1 cellular context compared by ENCODE assay signal in genomic region chr12:953776-954175, GRCh38.
TF ChIP-seq lines count a peak whose summit lies in the region.

No MANE protein-coding gene starts in this region.

TF ChIP-seq in GM12878, 131 proteins besides CTCF, POLR2A, EP300 and RAD21:
- TF ChIP-seq ATF3 (IDR thresholded peaks at IDR 0.05; ENCODE audit: borderline replicate concordance, extremely low read depth, low read depth, low read length) = no peak
- no peak for TF ChIP-seq JUND (IDR thresholded peaks at IDR 0.05; ENCODE audit: low read depth, low read length)
- TF ChIP-seq MEF2B (IDR thresholded peaks at IDR 0.05; ENCODE audit: partially characterized antibody, poor library complexity, severe bottlenecking) = no peak
- TF ChIP-seq ZBTB11 (CRISPR knock-in tag; IDR thresholded peaks at IDR 0.05) = no peak
- TF ChIP-seq JUNB (IDR thresholded peaks at IDR 0.05) = 0 out of 2 replicates have a peak, but pooled peaks have one; percentile 9
- TF ChIP-seq FOS (IDR thresholded peaks at IDR 0.05; ENCODE audit: borderline replicate concordance, extremely low read depth, insufficient read length) = no peak
